Comparison of ENCODE assay signal across 18 cellular contexts in genomic region chr22:37456351-37456750, GRCh38. TPM values are rescaled to one million over a fixed set of nuclear protein-coding genes. Genes with fewer than 3 reads are reported as not detected.
"Had no signal": no experiment of that assay in that cellular context is flagged by ENCODE, and none has a peak within 500 bp of the region (broad histone marks: within the 10 kb centered on the region; RNA-seq: fewer than 3 reads in every experiment).

No MANE protein-coding gene starts in this region.

- H3K27me3 Mint-ChIP-seq: activated T-helper 17 cell treated with anti-CD3 and anti-CD28 coated beads, Interleukin-2, amount 50 U/mL, for 72 hours; stimulated activated memory B cell treated with anti-CD40 and anti-IgM and Interleukin-4, amounts not matched to agents 10 μg/mL and 1 μg/mL and 100 μg/mL, for 72 hours had no signal

- H3K36me3 ChIP-seq: adrenal gland, lower lobe of right lung, ovary had no signal

- DNase-seq: activated CD4-positive, alpha-beta T cell treated with anti-CD3 and anti-CD28 coated beads, Interleukin-2, amount 50 U/mL, for 4 hours; activated CD4-positive, CD25-positive, alpha-beta regulatory T cell treated with anti-CD3 and anti-CD28 coated beads, Interleukin-2, amount 50 U/mL, for 72 hours; activated naive CD4-positive, alpha-beta T cell treated with anti-CD3 and anti-CD28 coated beads, Interleukin-2, amount 10 ng/mL, durations not matched to agents 7 days and 5 days; adrenal gland; central memory CD4-positive, alpha-beta T cell; cortex of kidney; effector memory CD4-positive, alpha-beta T cell; foreskin melanocyte; head of caudate nucleus; lower lobe of right lung; midbrain; ovary; stimulated activated CD4-positive, alpha-beta T cell treated with anti-CD3 and anti-CD28 coated beads, Interleukin-2, amount 100 ng/mL, for 48 hours had no signal

- H3K4me3 Mint-ChIP-seq: activated naive CD4-positive, alpha-beta T cell treated with anti-CD3 and anti-CD28 coated beads, Interleukin-2, amount 10 ng/mL, durations not matched to agents 7 days and 5 days; activated T-helper 17 cell treated with anti-CD3 and anti-CD28 coated beads, Interleukin-2, amount 50 U/mL, for 72 hours; neural crest cell; stimulated activated memory B cell treated with anti-CD40 and anti-IgM and Interleukin-4, amounts not matched to agents 10 μg/mL and 1 μg/mL and 100 μg/mL, for 72 hours had no signal

- H3K27ac Mint-ChIP-seq: activated naive CD4-positive, alpha-beta T cell treated with anti-CD3 and anti-CD28 coated beads, Interleukin-2, amount 10 ng/mL, durations not matched to agents 7 days and 5 days; stimulated activated memory B cell treated with anti-CD40 and anti-IgM and Interleukin-4, amounts not matched to agents 10 μg/mL and 1 μg/mL and 100 μg/mL, for 72 hours had no signal

- H3K27me3 ChIP-seq: adrenal gland, ovary had no signal

- H3K9me3 Mint-ChIP-seq: activated naive CD4-positive, alpha-beta T cell treated with anti-CD3 and anti-CD28 coated beads, Interleukin-2, amount 10 ng/mL, durations not matched to agents 7 days and 5 days; activated T-helper 17 cell treated with anti-CD3 and anti-CD28 coated beads, Interleukin-2, amount 50 U/mL, for 72 hours; neural crest cell had no signal

- H3K4me1 Mint-ChIP-seq: activated naive CD4-positive, alpha-beta T cell treated with anti-CD3 and anti-CD28 coated beads, Interleukin-2, amount 10 ng/mL, durations not matched to agents 7 days and 5 days; neural crest cell had no signal

- H3K27ac ChIP-seq: adrenal gland, epithelial cell of prostate, lower lobe of right lung, ovary had no signal

- H3K9me3 ChIP-seq: adrenal gland, lower lobe of right lung, ovary had no signal

- H3K4me3 ChIP-seq: adrenal gland, lower lobe of right lung, ovary had no signal

RNA-seq across cellular contexts. Expression of gene MFNG, which starts 29.8 kb away (rescaled TPM):
- total RNA-seq: fibroblast of lung had no signal
